In the genomic region with DNA sequence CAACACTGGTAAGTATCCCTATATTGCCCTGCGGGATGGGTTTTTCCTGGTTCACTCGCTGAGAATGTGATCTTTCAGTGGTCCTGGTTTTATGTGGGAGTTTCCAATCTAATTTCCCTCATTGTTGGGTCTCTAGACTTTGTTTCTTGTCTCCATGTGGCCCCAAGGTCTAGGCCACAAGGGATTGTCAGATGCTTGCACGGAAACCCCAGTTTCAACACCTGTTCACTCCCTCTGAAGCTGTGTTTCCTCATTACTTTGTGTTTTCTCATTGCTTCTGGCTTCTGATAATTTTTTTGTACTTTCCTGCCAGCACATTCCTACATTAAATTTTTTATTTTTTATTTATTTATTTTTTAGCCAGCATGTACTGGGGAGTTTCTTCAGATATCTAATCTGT, we compare ENCODE assay signal across 15 cellular contexts.
"Had no signal": no experiment of that assay in that cellular context is flagged by ENCODE, and none has a peak within 500 bp of the region (broad histone marks: within the 10 kb centered on the region; RNA-seq: fewer than 3 reads in every experiment).

No MANE protein-coding gene starts in this region.

- ATAC-seq: activated T-helper 17 cell treated with anti-CD3 and anti-CD28 coated beads, Interleukin-2, amount 50 U/mL, for 72 hours; naive thymus-derived CD4-positive, alpha-beta T cell; stimulated activated memory B cell treated with anti-CD40 and anti-IgM and Interleukin-4, amounts not matched to agents 10 μg/mL and 1 μg/mL and 100 μg/mL, for 72 hours; T-cell had no signal

- H3K27ac Mint-ChIP-seq: activated naive CD4-positive, alpha-beta T cell treated with anti-CD3 and anti-CD28 coated beads for 36 hours; activated T-helper 17 cell treated with anti-CD3 and anti-CD28 coated beads, Interleukin-2, amount 50 U/mL, for 72 hours; naive thymus-derived CD4-positive, alpha-beta T cell; stimulated activated memory B cell treated with anti-CD40 and anti-IgM and Interleukin-4, amounts not matched to agents 10 μg/mL and 1 μg/mL and 100 μg/mL, for 72 hours; T-cell had no signal

- H3K4me3 Mint-ChIP-seq: activated naive CD4-positive, alpha-beta T cell treated with anti-CD3 and anti-CD28 coated beads for 36 hours; activated T-helper 17 cell treated with anti-CD3 and anti-CD28 coated beads, Interleukin-2, amount 50 U/mL, for 72 hours; central memory CD8-positive, alpha-beta T cell; naive thymus-derived CD4-positive, alpha-beta T cell; stimulated activated memory B cell treated with anti-CD40 and anti-IgM and Interleukin-4, amounts not matched to agents 10 μg/mL and 1 μg/mL and 100 μg/mL, for 72 hours; T-cell had no signal

- H3K36me3 Mint-ChIP-seq: T-cell had no signal

- H3K9me3 Mint-ChIP-seq: central memory CD8-positive, alpha-beta T cell had no signal

- H3K4me1 Mint-ChIP-seq: activated T-helper 17 cell treated with anti-CD3 and anti-CD28 coated beads, Interleukin-2, amount 50 U/mL, for 72 hours; central memory CD8-positive, alpha-beta T cell; stimulated activated memory B cell treated with anti-CD40 and anti-IgM and Interleukin-4, amounts not matched to agents 10 μg/mL and 1 μg/mL and 100 μg/mL, for 72 hours had no signal

- DNase-seq: activated CD4-positive, alpha-beta T cell treated with anti-CD3 and anti-CD28 coated beads, Interleukin-2, amount 50 U/mL, for 1 hour; activated naive CD4-positive, alpha-beta T cell treated with anti-CD3 and anti-CD28 coated beads for 36 hours; activated T-cell treated with anti-CD3 and anti-CD28 coated beads for 4 hours; effector CD8-positive, alpha-beta T cell; islet precursor cell; naive thymus-derived CD4-positive, alpha-beta T cell; posterior cingulate gyrus; retina; stimulated activated CD4-positive, alpha-beta T cell treated with anti-CD3 and anti-CD28 coated beads, Interleukin-2, amount 100 ng/mL, for 48 hours; T-cell; T-helper 9 cell had no signal

- H3K9me3 ChIP-seq: neutrophil had no signal

- H3K27ac ChIP-seq: neutrophil had no signal

- H3K27me3 ChIP-seq: neutrophil had no signal

- H3K27me3 Mint-ChIP-seq: activated T-helper 17 cell treated with anti-CD3 and anti-CD28 coated beads, Interleukin-2, amount 50 U/mL, for 72 hours; central memory CD8-positive, alpha-beta T cell; naive thymus-derived CD4-positive, alpha-beta T cell; stimulated activated memory B cell treated with anti-CD40 and anti-IgM and Interleukin-4, amounts not matched to agents 10 μg/mL and 1 μg/mL and 100 μg/mL, for 72 hours; T-cell had no signal

- H3K36me3 ChIP-seq: neutrophil had no signal
